ENCODE assay signal across 1 cellular context in genomic region chr12:45208604-45209487, GRCh38.
TF ChIP-seq lines count a peak whose summit lies in the region.

No MANE protein-coding gene starts in this region.

TF ChIP-seq in HepG2, 621 proteins besides CTCF, POLR2A, EP300 and RAD21 (continued from another document):
- TF ChIP-seq, protein P1, sequence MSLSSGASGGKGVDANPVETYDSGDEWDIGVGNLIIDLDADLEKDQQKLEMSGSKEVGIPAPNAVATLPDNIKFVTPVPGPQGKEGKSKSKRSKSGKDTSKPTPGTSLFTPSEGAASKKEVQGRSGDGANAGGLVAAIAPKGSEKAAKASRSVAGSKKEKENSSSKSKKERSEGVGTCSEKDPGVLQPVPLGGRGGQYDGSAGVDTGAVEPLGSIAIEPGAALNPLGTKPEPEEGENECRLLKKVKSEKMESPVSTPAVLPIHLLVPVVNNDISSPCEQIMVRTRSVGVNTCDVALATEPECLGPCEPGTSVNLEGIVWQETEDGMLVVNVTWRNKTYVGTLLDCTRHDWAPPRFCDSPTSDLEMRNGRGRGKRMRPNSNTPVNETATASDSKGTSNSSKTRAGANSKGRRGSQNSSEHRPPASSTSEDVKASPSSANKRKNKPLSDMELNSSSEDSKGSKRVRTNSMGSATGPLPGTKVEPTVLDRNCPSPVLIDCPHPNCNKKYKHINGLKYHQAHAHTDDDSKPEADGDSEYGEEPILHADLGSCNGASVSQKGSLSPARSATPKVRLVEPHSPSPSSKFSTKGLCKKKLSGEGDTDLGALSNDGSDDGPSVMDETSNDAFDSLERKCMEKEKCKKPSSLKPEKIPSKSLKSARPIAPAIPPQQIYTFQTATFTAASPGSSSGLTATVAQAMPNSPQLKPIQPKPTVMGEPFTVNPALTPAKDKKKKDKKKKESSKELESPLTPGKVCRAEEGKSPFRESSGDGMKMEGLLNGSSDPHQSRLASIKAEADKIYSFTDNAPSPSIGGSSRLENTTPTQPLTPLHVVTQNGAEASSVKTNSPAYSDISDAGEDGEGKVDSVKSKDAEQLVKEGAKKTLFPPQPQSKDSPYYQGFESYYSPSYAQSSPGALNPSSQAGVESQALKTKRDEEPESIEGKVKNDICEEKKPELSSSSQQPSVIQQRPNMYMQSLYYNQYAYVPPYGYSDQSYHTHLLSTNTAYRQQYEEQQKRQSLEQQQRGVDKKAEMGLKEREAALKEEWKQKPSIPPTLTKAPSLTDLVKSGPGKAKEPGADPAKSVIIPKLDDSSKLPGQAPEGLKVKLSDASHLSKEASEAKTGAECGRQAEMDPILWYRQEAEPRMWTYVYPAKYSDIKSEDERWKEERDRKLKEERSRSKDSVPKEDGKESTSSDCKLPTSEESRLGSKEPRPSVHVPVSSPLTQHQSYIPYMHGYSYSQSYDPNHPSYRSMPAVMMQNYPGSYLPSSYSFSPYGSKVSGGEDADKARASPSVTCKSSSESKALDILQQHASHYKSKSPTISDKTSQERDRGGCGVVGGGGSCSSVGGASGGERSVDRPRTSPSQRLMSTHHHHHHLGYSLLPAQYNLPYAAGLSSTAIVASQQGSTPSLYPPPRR (CRISPR knock-in tag; IDR thresholded peaks at IDR 0.05; ENCODE audit: borderline replicate concordance): peak; percentile 47; the same call in 1 of the 2 replicates
- TF ChIP-seq SOX5 (CRISPR knock-in tag; IDR thresholded peaks at IDR 0.05; ENCODE audit: borderline replicate concordance) (peak; percentile 22; the same call in 1 of the 2 replicates), PAXIP1 (CRISPR knock-in tag; conservative IDR thresholded peaks at IDR 0.05) (peak; percentile 32; the same call in 1 of the 2 replicates), ATF7-NPFF (CRISPR knock-in tag; IDR thresholded peaks at IDR 0.05; ENCODE audit: low read depth) (no peak), HOXA5 (CRISPR knock-in tag; IDR thresholded peaks at IDR 0.05) (no peak), PATZ1 (CRISPR knock-in tag; IDR thresholded peaks at IDR 0.05) (no peak), GTF3A (CRISPR knock-in tag; conservative IDR thresholded peaks at IDR 0.05) (no peak), ZNF569 (CRISPR knock-in tag; IDR thresholded peaks at IDR 0.05; ENCODE audit: borderline replicate concordance) (no peak), IRX3 (CRISPR knock-in tag; IDR thresholded peaks at IDR 0.05; ENCODE audit: borderline replicate concordance, low read depth) (no peak), FOSL2 (CRISPR knock-in tag; IDR thresholded peaks at IDR 0.05) (peak; percentile 77), FOXA1 (IDR thresholded peaks at IDR 0.05) (no peak), FOXA1 (CRISPR knock-in tag; IDR thresholded peaks at IDR 0.05) (0 out of 2 replicates have a peak, but pooled peaks have one; percentile 7), NR2F6 (IDR thresholded peaks at IDR 0.05) (peak; percentile 47), NR2F6 (CRISPR knock-in tag; IDR thresholded peaks at IDR 0.05) (no peak), SRF (IDR thresholded peaks at IDR 0.05; ENCODE audit: low read depth, low read length) (no peak), ATF1 (CRISPR knock-in tag; IDR thresholded peaks at IDR 0.05) (no peak), ZMYM3 (CRISPR knock-in tag; IDR thresholded peaks at IDR 0.05) (peak; percentile 73; the same call in 1 of the 2 replicates), ZNF3 (CRISPR knock-in tag; IDR thresholded peaks at IDR 0.05) (peak; percentile 89; the same call in 1 of the 2 replicates), MLXIP (CRISPR knock-in tag; IDR thresholded peaks at IDR 0.05; ENCODE audit: borderline replicate concordance) (no peak), POGZ (CRISPR knock-in tag; IDR thresholded peaks at IDR 0.05) (peak; percentile 25; the same call in 1 of the 2 replicates), YY1 (IDR thresholded peaks at IDR 0.05; ENCODE audit: insufficient read depth, insufficient replicate concordance, low read depth, low read length) (no peak), SOX6 (IDR thresholded peaks at IDR 0.05) (no peak), SOX6 (CRISPR knock-in tag; IDR thresholded peaks at IDR 0.05) (0 out of 2 replicates have a peak, but pooled peaks have one; percentile 31), ZNF652 (CRISPR knock-in tag; IDR thresholded peaks at IDR 0.05; ENCODE audit: borderline replicate concordance, low read depth) (peak; percentile 76; the same call in 1 of the 2 replicates), ZNF570 (CRISPR knock-in tag; IDR thresholded peaks at IDR 0.05; ENCODE audit: borderline replicate concordance) (no peak), ARID5B (CRISPR knock-in tag; IDR thresholded peaks at IDR 0.05) (peak; percentile 10; the same call in 1 of the 2 replicates)
- TF ChIP-seq, protein P2, sequence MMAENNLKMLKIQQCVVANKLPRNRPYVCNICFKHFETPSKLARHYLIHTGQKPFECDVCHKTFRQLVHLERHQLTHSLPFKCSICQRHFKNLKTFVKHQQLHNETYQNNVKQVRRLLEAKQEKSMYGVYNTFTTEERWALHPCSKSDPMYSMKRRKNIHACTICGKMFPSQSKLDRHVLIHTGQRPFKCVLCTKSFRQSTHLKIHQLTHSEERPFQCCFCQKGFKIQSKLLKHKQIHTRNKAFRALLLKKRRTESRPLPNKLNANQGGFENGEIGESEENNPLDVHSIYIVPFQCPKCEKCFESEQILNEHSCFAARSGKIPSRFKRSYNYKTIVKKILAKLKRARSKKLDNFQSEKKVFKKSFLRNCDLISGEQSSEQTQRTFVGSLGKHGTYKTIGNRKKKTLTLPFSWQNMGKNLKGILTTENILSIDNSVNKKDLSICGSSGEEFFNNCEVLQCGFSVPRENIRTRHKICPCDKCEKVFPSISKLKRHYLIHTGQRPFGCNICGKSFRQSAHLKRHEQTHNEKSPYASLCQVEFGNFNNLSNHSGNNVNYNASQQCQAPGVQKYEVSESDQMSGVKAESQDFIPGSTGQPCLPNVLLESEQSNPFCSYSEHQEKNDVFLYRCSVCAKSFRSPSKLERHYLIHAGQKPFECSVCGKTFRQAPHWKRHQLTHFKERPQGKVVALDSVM (CRISPR knock-in tag; IDR thresholded peaks at IDR 0.05): peak; percentile 97
